ENCODE assay signal across 26 cellular contexts in genomic region chr10:7853892-7854289, GRCh38.
"Had no signal": no experiment of that assay in that cellular context is flagged by ENCODE, and none has a peak within 500 bp of the region (broad histone marks: within the 10 kb centered on the region; RNA-seq: fewer than 3 reads in every experiment).

No MANE protein-coding gene starts in this region.

- H3K36me3 ChIP-seq: breast epithelium, esophagus muscularis mucosa, gastrocnemius medialis, sigmoid colon, thoracic aorta, upper lobe of right lung had no signal

- H3K27ac Mint-ChIP-seq: activated naive CD8-positive, alpha-beta T cell treated with anti-CD3 and anti-CD28 coated beads, Interleukin-2, amount 10 ng/mL, durations not matched to agents 7 days and 5 days; memory B cell; naive B cell had no signal

- H3K4me3 Mint-ChIP-seq: activated naive CD8-positive, alpha-beta T cell treated with anti-CD3 and anti-CD28 coated beads, Interleukin-2, amount 10 ng/mL, durations not matched to agents 7 days and 5 days; activated T-cell treated with anti-CD3 and anti-CD28 coated beads, Interleukin-2, amount 50 U/mL, for 4 hours; central memory CD8-positive, alpha-beta T cell; memory B cell; naive B cell had no signal

- FAIRE-seq: colon, endothelial cell of umbilical vein had no signal

- H3K9me3 ChIP-seq: breast epithelium, esophagus muscularis mucosa, gastrocnemius medialis, mucosa of descending colon, sigmoid colon, spleen, thoracic aorta, upper lobe of right lung had no signal

- H3K27ac ChIP-seq: breast epithelium, esophagus muscularis mucosa, gastrocnemius medialis, sigmoid colon, spleen, thoracic aorta, upper lobe of right lung had no signal

- ATAC-seq: activated T-cell treated with anti-CD3 and anti-CD28 coated beads, Interleukin-2, amount 50 U/mL, for 4 hours; gastrocnemius medialis; left cardiac atrium; mucosa of descending colon; upper lobe of right lung had no signal

- H3K9me3 Mint-ChIP-seq: activated T-cell treated with anti-CD3 and anti-CD28 coated beads, Interleukin-2, amount 50 U/mL, for 4 hours; central memory CD8-positive, alpha-beta T cell; memory B cell had no signal

- H3K27me3 Mint-ChIP-seq: activated naive CD8-positive, alpha-beta T cell treated with anti-CD3 and anti-CD28 coated beads, Interleukin-2, amount 10 ng/mL, durations not matched to agents 7 days and 5 days; central memory CD8-positive, alpha-beta T cell; memory B cell; naive B cell had no signal

- H3K4me3 ChIP-seq: breast epithelium, esophagus muscularis mucosa, gastrocnemius medialis, mucosa of descending colon, sigmoid colon, spleen, thoracic aorta, upper lobe of right lung had no signal

- DNase-seq: activated CD8-positive, alpha-beta memory T cell treated with anti-CD3 and anti-CD28 coated beads, Interleukin-2, amount 50 U/mL, for 48 hours; activated naive CD4-positive, alpha-beta T cell treated with Interleukin-2 at 50 U/mL for 16 hours; activated naive CD8-positive, alpha-beta T cell treated with anti-CD3 and anti-CD28 coated beads, Interleukin-2, amount 10 ng/mL, durations not matched to agents 7 days and 5 days; activated T-cell treated with anti-CD3 and anti-CD28 coated beads, Interleukin-2, amount 50 U/mL, for 4 hours; amniotic stem cell; effector memory CD4-positive, alpha-beta T cell; gastrocnemius medialis; hypothalamus; left cardiac atrium; mucosa of descending colon; naive B cell; occipital lobe; posterior cingulate gyrus; sigmoid colon; spleen; stimulated activated CD4-positive, alpha-beta T cell treated with anti-CD3 and anti-CD28 coated beads, Interleukin-4, amount 100 ng/mL, for 24 hours; stimulated activated naive CD4-positive, alpha-beta T cell treated with Interleukin-2 at 50 U/mL for 16 hours; T-helper 9 cell; upper lobe of right lung had no signal

- H3K27me3 ChIP-seq: breast epithelium, esophagus muscularis mucosa, gastrocnemius medialis, sigmoid colon, spleen, upper lobe of right lung had no signal

- H3K4me1 ChIP-seq: breast epithelium had no signal
